8 cellular contexts compared by ENCODE assay signal in the genomic region with DNA sequence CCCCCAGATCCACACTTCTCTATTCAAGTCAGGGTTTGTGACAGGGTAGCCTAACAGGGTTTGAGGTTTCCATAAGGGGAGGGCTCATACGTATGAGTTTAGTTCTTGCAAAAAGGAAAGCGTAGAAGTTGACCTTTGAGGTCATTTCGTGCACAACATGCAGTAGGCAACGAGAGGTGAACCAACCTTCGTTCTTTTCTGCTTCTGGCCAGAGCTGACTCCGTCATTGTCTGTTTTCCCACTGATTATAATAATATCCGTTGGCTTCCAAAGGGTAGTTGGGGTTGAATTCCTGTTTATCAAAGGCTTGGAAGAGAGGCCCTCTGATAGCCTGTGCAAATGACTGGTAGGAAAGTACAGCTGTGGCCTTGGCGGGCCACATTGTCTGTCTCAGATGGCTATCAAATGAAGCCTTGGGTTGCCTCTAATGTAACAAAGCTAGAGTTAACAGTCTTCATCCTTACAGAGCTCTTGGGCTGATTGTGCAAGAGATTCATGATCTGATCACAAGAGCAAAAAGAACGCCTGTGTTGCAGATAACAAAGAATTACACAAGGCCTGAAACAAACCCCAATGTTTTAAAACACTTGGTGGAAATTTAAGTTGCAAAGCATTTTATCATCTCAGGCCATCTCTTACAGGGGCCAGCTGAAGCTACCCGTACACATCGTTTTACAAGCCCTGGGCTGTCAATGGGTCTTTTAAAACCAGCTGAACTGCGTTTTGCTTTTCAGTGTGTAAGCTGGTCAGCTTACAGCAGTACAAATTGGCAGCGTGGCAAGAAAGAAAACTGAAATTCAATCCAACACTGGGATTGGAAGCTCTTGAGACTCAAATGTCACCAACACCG. TPM values are rescaled to one million over a fixed set of nuclear protein-coding genes. Genes with fewer than 3 reads are reported as not detected.
DNase-seq lines count a peak whose midpoint lies in the region; ATAC-seq and TF ChIP-seq lines count a peak whose summit lies in the region.

No MANE protein-coding gene starts in this region.

- peak; percentile 24 for DNase-seq in activated naive CD4-positive, alpha-beta T cell treated with anti-CD3 and anti-CD28 coated beads, Interleukin-2, amount 10 ng/mL, durations not matched to agents 7 days and 5 days
- no peak for DNase-seq in activated naive CD4-positive, alpha-beta T cell (lab: John Stamatoyannopoulos, UW)
- DNase-seq in adipocyte (ENCODE audit: low read depth) = peak; percentile 44
- DNase-seq in lower lobe of right lung = no peak
- DNase-seq in upper lobe of right lung = no peak
- no peak for DNase-seq in cerebellum (ENCODE audit: low spot score)

- peaks cover 95% of the 10 kb centered on the region for H3K4me1 Mint-ChIP-seq in activated naive CD4-positive, alpha-beta T cell treated with anti-CD3 and anti-CD28 coated beads, Interleukin-2, amount 10 ng/mL, durations not matched to agents 7 days and 5 days

- H3K27me3 Mint-ChIP-seq in activated naive CD4-positive, alpha-beta T cell treated with anti-CD3 and anti-CD28 coated beads, Interleukin-2, amount 10 ng/mL, durations not matched to agents 7 days and 5 days = no peaks in the 10 kb centered on the region

- CTCF ChIA-PET in activated naive CD4-positive, alpha-beta T cell treated with anti-CD3 and anti-CD28 coated beads, Interleukin-2, amount 10 ng/mL, durations not matched to agents 7 days and 5 days (lab: Charles Lee) = interaction anchor here (0.6 to 4.2 kb wide), 12 partner anchors 11 to 397 kb away, joined by 3 to 100 read pairs (median 4); no protein-coding TSS in a partner anchor

- H3K4me3 ChIP-seq in adipocyte (ENCODE audit: low read length) = no peak overlapping the region
- no peak overlapping the region for H3K4me3 ChIP-seq in lower lobe of right lung
- peak overlapping the region; percentile 8 for H3K4me3 ChIP-seq in upper lobe of right lung

- peak overlapping the region; percentile 68 for H3K4me3 Mint-ChIP-seq in activated naive CD4-positive, alpha-beta T cell treated with anti-CD3 and anti-CD28 coated beads, Interleukin-2, amount 10 ng/mL, durations not matched to agents 7 days and 5 days

- H3K36me3 Mint-ChIP-seq in activated naive CD4-positive, alpha-beta T cell treated with anti-CD3 and anti-CD28 coated beads, Interleukin-2, amount 10 ng/mL, durations not matched to agents 7 days and 5 days = peaks cover 2% of the 10 kb centered on the region

- H3K4me1 ChIP-seq in adipocyte (ENCODE audit: control insufficient read depth, insufficient read depth, low read length) (peaks cover 23% of the 10 kb centered on the region), lower lobe of right lung (peaks cover 13% of the 10 kb centered on the region), upper lobe of right lung (peaks cover 19% of the 10 kb centered on the region)

- intact Hi-C loops in lower lobe of right lung (cut with DNase I) (no loop called here), upper lobe of right lung (cut with DNase I) (no loop called here)

- no peaks in the 10 kb centered on the region for H3K27me3 ChIP-seq in adipocyte (replicated peaks; ENCODE audit: control insufficient read depth, insufficient read depth, low read length)
- no peaks in the 10 kb centered on the region for H3K27me3 ChIP-seq in lower lobe of right lung (ENCODE audit: low read depth)
- no peaks in the 10 kb centered on the region for H3K27me3 ChIP-seq in upper lobe of right lung

- peak overlapping the region; percentile 96 for H3K27ac Mint-ChIP-seq in activated naive CD4-positive, alpha-beta T cell treated with anti-CD3 and anti-CD28 coated beads, Interleukin-2, amount 10 ng/mL, durations not matched to agents 7 days and 5 days

- TF ChIP-seq CTCF in lower lobe of right lung (IDR thresholded peaks at IDR 0.05) = no peak
- no peak for TF ChIP-seq CTCF in upper lobe of right lung (IDR thresholded peaks at IDR 0.05)

- no peaks in the 10 kb centered on the region for H3K9me3 Mint-ChIP-seq in activated naive CD4-positive, alpha-beta T cell treated with anti-CD3 and anti-CD28 coated beads, Interleukin-2, amount 10 ng/mL, durations not matched to agents 7 days and 5 days

- H3K27ac ChIP-seq in lower lobe of right lung (peak overlapping the region; percentile 79), upper lobe of right lung (peak overlapping the region; percentile 76)

- peak overlapping the region; percentile 28 for H3K9ac ChIP-seq in adipocyte (ENCODE audit: low read length)

- H3K9me3 ChIP-seq in adipocyte (ENCODE audit: control insufficient read depth, low read length) (no peaks in the 10 kb centered on the region), lower lobe of right lung (no peaks in the 10 kb centered on the region), upper lobe of right lung (no peaks in the 10 kb centered on the region)

- ATAC-seq in lower lobe of right lung = peak; percentile 29 to 41
- ATAC-seq in upper lobe of right lung = peak; percentile 44
- no peak for ATAC-seq in HG03196 (IDR thresholded peaks at IDR 0.05; ENCODE audit: unreplicated experiment)
- no peak for ATAC-seq in HG03469 (IDR thresholded peaks at IDR 0.05; ENCODE audit: unreplicated experiment)

- H3K36me3 ChIP-seq in adipocyte (ENCODE audit: control insufficient read depth, insufficient read depth, low read length, severe bottlenecking) = no peaks in the 10 kb centered on the region
- H3K36me3 ChIP-seq in lower lobe of right lung = no peaks in the 10 kb centered on the region
- H3K36me3 ChIP-seq in upper lobe of right lung = no peaks in the 10 kb centered on the region

RNA-seq across cellular contexts. Expression of gene FAM9C, which starts 46.1 kb away (rescaled TPM):
- total RNA-seq in lower lobe of right lung (not detected), upper lobe of right lung (not detected), cerebellum (not detected)

Comparison
In these comparisons a context has a peak if more than half of its experiments do, and no peak if none do; other contexts are left out.
1. DNase-seq: peak in activated naive CD4-positive, alpha-beta T cell treated with anti-CD3 and anti-CD28 coated beads, Interleukin-2, amount 10 ng/mL, durations not matched to agents 7 days and 5 days (single experiment) and adipocyte (single experiment); none in activated naive CD4-positive, alpha-beta T cell (0 of 4), lower lobe of right lung (single experiment), upper lobe of right lung (single experiment) and cerebellum (single experiment).
2. ATAC-seq: peak in lower lobe of right lung (2 of 2) and upper lobe of right lung (single experiment); none in HG03196 (single experiment) and HG03469 (single experiment).